In the genomic region with DNA sequence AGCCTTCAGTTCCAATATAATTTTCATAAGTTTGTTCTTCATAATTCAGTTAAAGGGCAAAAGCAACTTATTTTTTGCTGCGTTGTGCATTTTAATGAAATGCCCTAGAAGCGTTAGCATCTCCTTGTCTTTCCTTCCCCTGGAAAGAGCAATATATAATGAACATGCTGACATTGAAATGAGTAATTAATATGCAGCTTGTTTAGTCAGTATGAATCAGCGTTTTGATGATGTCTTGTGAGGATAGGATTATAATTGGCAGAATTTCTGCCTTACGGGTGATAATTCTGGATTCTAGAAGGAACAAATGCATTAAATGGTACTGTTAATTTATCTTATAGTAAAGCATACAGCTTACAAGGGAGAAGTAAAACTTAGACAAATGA, we compare ENCODE assay signal across 22 cellular contexts.
DNase-seq lines count a peak whose midpoint lies in the region; ATAC-seq, FAIRE-seq and TF ChIP-seq lines count a peak whose summit lies in the region.
"Had no signal": no experiment of that assay in that cellular context is flagged by ENCODE, and none has a peak within 500 bp of the region (broad histone marks: within the 10 kb centered on the region; RNA-seq: fewer than 3 reads in every experiment).

No MANE protein-coding gene starts in this region.

- H3K4me3 ChIP-seq in GM23248 (no peak overlapping the region), bronchial epithelial cell (ENCODE audit: low read depth, low read length) (no peak overlapping the region), keratinocyte (ENCODE audit: control insufficient read depth in 2 of 3, extremely low read depth in 1 of 3, insufficient read depth in 2 of 3, low read depth in 1 of 3, low read length in 3 of 3) (no peak overlapping the region)
- H3K4me3 ChIP-seq: BLaER1, GM12878 had no signal

- H3K27me3 ChIP-seq in GM23248 (replicated peaks; ENCODE audit: insufficient read depth) = no peaks in the 10 kb centered on the region
- H3K27me3 ChIP-seq in bronchial epithelial cell (ENCODE audit: control insufficient read depth, insufficient read depth, low read length) = no peaks in the 10 kb centered on the region
- no peaks in the 10 kb centered on the region for H3K27me3 ChIP-seq in keratinocyte (ENCODE audit: control insufficient read depth, extremely low read depth, insufficient read depth, low read length)
- H3K27me3 ChIP-seq: BLaER1 had no signal

- 27 to 30% methylated on average over 4 of the region's 4 CpGs for WGBS in GM23248 (ENCODE audit: low coverage in 1 of 2, low lambda C conversion rate in 2 of 2, missing lambda C conversion rate in 2 of 2), 2 experiments

- no peak for ATAC-seq in activated T-helper 17 cell treated with anti-CD3 and anti-CD28 coated beads, Interleukin-2, amount 50 U/mL, for 72 hours (replicated peaks)
- ATAC-seq: GM12878 had no signal

- dilution Hi-C loops in keratinocyte (cut with MboI; ENCODE audit: extremely low pct_ligation_motif_present, low sequenced_read_pairs) = no loop called here

- no peak overlapping the region for H3K27ac ChIP-seq in GM23248
- H3K27ac ChIP-seq in keratinocyte (ENCODE audit: control insufficient read depth, insufficient read depth, low read length) = peak overlapping the region; percentile 38
- H3K27ac ChIP-seq: BLaER1, RWPE1 had no signal

- no peaks in the 10 kb centered on the region for H3K9me2 ChIP-seq in GM23248 (ENCODE audit: insufficient read depth)

- no peaks in the 10 kb centered on the region for H3K36me3 Mint-ChIP-seq in activated T-helper 17 cell treated with anti-CD3 and anti-CD28 coated beads, Interleukin-2, amount 50 U/mL, for 72 hours (ENCODE audit: low read depth)

- no peaks in the 10 kb centered on the region for H4K20me1 ChIP-seq in GM23248 (ENCODE audit: insufficient read depth)
- H4K20me1 ChIP-seq in keratinocyte (ENCODE audit: control insufficient read depth, extremely low read depth, insufficient read depth, low read length) = no peaks in the 10 kb centered on the region
- H4K20me1 ChIP-seq: BLaER1 had no signal

- H3K4me1 Mint-ChIP-seq in activated T-helper 17 cell treated with anti-CD3 and anti-CD28 coated beads, Interleukin-2, amount 50 U/mL, for 72 hours = no peaks in the 10 kb centered on the region

- H3K4me3 Mint-ChIP-seq in activated T-helper 17 cell treated with anti-CD3 and anti-CD28 coated beads, Interleukin-2, amount 50 U/mL, for 72 hours = no peak overlapping the region
- H3K4me3 Mint-ChIP-seq: CD4-positive, alpha-beta T cell had no signal

- H3K9me3 ChIP-seq in GM23248 (ENCODE audit: low read depth) = no peaks in the 10 kb centered on the region
- H3K9me3 ChIP-seq in keratinocyte (ENCODE audit: control insufficient read depth, low read depth, low read length) = no peaks in the 10 kb centered on the region
- H3K9me3 ChIP-seq: BLaER1 had no signal

- in situ Hi-C loops in GM23248 (cut with MboI) = no loop called here
- in situ Hi-C loops in ACHN (cut with HindIII; ENCODE audit: low pct_ligation_motif_present, low pct_unique_long_range_greater_than_20kb, low sequenced_read_pairs) = no loop called here

- H2AFZ ChIP-seq in GM23248 = no peak overlapping the region
- H2AFZ ChIP-seq in keratinocyte (ENCODE audit: control insufficient read depth, low read length) = no peak overlapping the region

- no peaks in the 10 kb centered on the region for H3K9me3 Mint-ChIP-seq in activated T-helper 17 cell treated with anti-CD3 and anti-CD28 coated beads, Interleukin-2, amount 50 U/mL, for 72 hours
- H3K9me3 Mint-ChIP-seq: CD4-positive, alpha-beta T cell had no signal

- no peaks in the 10 kb centered on the region for H3K79me2 ChIP-seq in GM23248 (ENCODE audit: insufficient read depth)
- no peaks in the 10 kb centered on the region for H3K79me2 ChIP-seq in keratinocyte (ENCODE audit: control insufficient read depth, insufficient read depth, low read length)

- no peak overlapping the region for H3K9ac ChIP-seq in GM23248
- no peak overlapping the region for H3K9ac ChIP-seq in keratinocyte (ENCODE audit: control insufficient read depth, extremely low read depth, insufficient read depth, low read length)
- H3K9ac ChIP-seq: BLaER1 had no signal

- peaks cover 75% of the 10 kb centered on the region for H3K4me1 ChIP-seq in GM23248 (ENCODE audit: insufficient read depth)
- peaks cover 50% of the 10 kb centered on the region for H3K4me1 ChIP-seq in keratinocyte (ENCODE audit: control insufficient read depth, extremely low read depth, insufficient read depth, low read length)
- H3K4me1 ChIP-seq: BLaER1 had no signal

- H3K4me2 ChIP-seq in GM23248 (ENCODE audit: unreplicated experiment) (peak overlapping the region; percentile 35), keratinocyte (ENCODE audit: control insufficient read depth, extremely low read depth, insufficient read depth, low read depth, low read length) (peak overlapping the region; percentile 18)
- H3K4me2 ChIP-seq: BLaER1 had no signal

- H3K36me3 ChIP-seq in GM23248 (ENCODE audit: low read depth) (no peaks in the 10 kb centered on the region), bronchial epithelial cell (ENCODE audit: control insufficient read depth, insufficient read depth, low read length) (no peaks in the 10 kb centered on the region), keratinocyte (ENCODE audit: control insufficient read depth in 2 of 2, extremely low read depth in 1 of 2, insufficient read depth in 2 of 2, low read length in 2 of 2) (no peaks in the 10 kb centered on the region)
- H3K36me3 ChIP-seq: BLaER1 had no signal

- H3K27ac Mint-ChIP-seq in activated T-helper 17 cell treated with anti-CD3 and anti-CD28 coated beads, Interleukin-2, amount 50 U/mL, for 72 hours = no peak overlapping the region
- H3K27ac Mint-ChIP-seq: CD4-positive, alpha-beta T cell had no signal

- H3K27me3 Mint-ChIP-seq in activated T-helper 17 cell treated with anti-CD3 and anti-CD28 coated beads, Interleukin-2, amount 50 U/mL, for 72 hours = peaks cover 5% of the 10 kb centered on the region
- H3K27me3 Mint-ChIP-seq: CD4-positive, alpha-beta T cell had no signal

- FAIRE-seq in bronchial epithelial cell (lab: Jason Lieb, UNC) = no peak
- FAIRE-seq in keratinocyte (lab: Jason Lieb, UNC) = no peak
- FAIRE-seq: D721Med, GM12878 had no signal

- no peaks in the 10 kb centered on the region for H3K9me1 ChIP-seq in keratinocyte (ENCODE audit: control insufficient read depth, extremely low read depth, insufficient read depth, low read length)

- peaks cover 58% of the 10 kb centered on the region for H3F3A ChIP-seq in GM23248 (ENCODE audit: insufficient read depth)

- DNase-seq in GM23248 (peak; percentile 69), RKO (ENCODE audit: low spot score) (peak; percentile 12), bronchial epithelial cell (ENCODE audit: low read depth) (peak; percentile 56), keratinocyte (ENCODE audit: low read depth, low spot score) (no peak), GM19240 (ENCODE audit: insufficient read length, low spot score) (no peak), T-helper 2 cell (no peak), ACHN (no peak)
- DNase-seq: CD4-positive, alpha-beta T cell; DMS53; GDM1; KG1; MM.1S; NCI-H1694; NCI-H2029 treated with DMSO at 0.1 percent for 48 hours; NCI-H2227 treated with DMSO at 0.1 percent for 48 hours; NCI-H526 treated with DMSO at 0.1 percent for 48 hours; SHP77 had no signal

- TF ChIP-seq CTCF in bronchial epithelial cell (IDR thresholded peaks at IDR 0.05; ENCODE audit: insufficient read depth, low read length, severe bottlenecking) (no peak), keratinocyte (optimal IDR thresholded peaks at IDR 0.05 in 1 of 3, IDR thresholded peaks at IDR 0.05 in 1 of 3, conservative IDR thresholded peaks at IDR 0.05 in 1 of 3; ENCODE audit: extremely low read depth in 1 of 3, insufficient read depth in 2 of 3, low read length in 3 of 3) (no peak)

Comparison
In these comparisons a context has a peak if more than half of its experiments do, and no peak if none do; other contexts are left out.
1. DNase-seq: peak in GM23248 (single experiment), RKO (single experiment) and bronchial epithelial cell (single experiment); none in keratinocyte (single experiment), GM19240 (single experiment), T-helper 2 cell (0 of 5) and ACHN (single experiment).